Comparison of ENCODE assay signal across 21 cellular contexts in the genomic region with DNA sequence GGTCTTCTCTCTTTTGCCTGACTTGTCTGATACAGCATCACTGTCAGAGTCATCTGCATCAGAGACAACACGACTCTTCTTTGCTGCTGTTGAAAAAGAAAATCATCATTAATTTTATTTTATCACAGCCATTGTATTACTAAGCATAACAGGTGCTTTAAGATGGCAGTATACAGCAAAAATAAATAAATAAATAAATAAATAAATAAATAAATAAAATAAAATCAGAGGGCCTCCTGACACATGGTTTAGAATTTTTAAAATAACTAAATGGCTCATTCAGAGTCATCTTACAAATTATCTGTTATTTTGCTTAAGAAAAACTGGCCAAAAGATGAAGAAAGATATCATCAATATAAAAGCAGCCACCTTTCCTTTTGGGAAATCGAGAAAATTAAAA. TPM values are rescaled to one million over a fixed set of nuclear protein-coding genes. Genes with fewer than 3 reads are reported as not detected.
DNase-seq lines count a peak whose midpoint lies in the region; ATAC-seq and TF ChIP-seq lines count a peak whose summit lies in the region.
"Had no signal": no experiment of that assay in that cellular context is flagged by ENCODE, and none has a peak within 500 bp of the region (broad histone marks: within the 10 kb centered on the region; RNA-seq: fewer than 3 reads in every experiment).

No MANE protein-coding gene starts in this region.

- no peak for TF ChIP-seq CTCF in CD8-positive, alpha-beta T cell (IDR thresholded peaks at IDR 0.05)

- no peak overlapping the region for H3K4me3 ChIP-seq in CD8-positive, alpha-beta T cell (ENCODE audit: low read depth, low read length)
- H3K4me3 ChIP-seq: BLaER1 had no signal

- no peak overlapping the region for H3K4me3 Mint-ChIP-seq in activated naive CD4-positive, alpha-beta T cell treated with anti-CD3 and anti-CD28 coated beads, Interleukin-2, amount 50 U/mL, for 24 hours
- H3K4me3 Mint-ChIP-seq in activated naive CD4-positive, alpha-beta T cell treated with anti-CD3 and anti-CD28 coated beads, Interleukin-2, amount 10 ng/mL, durations not matched to agents 7 days and 5 days, result no peak overlapping the region
- no peak overlapping the region for H3K4me3 Mint-ChIP-seq in CD8-positive, alpha-beta T cell
- H3K4me3 Mint-ChIP-seq in effector memory CD8-positive, alpha-beta T cell, result no peak overlapping the region
- no peak overlapping the region for H3K4me3 Mint-ChIP-seq in stimulated activated memory B cell treated with anti-CD40 and anti-IgM and Interleukin-4, amounts not matched to agents 10 μg/mL and 1 μg/mL and 100 μg/mL, for 72 hours
- H3K4me3 Mint-ChIP-seq: H9, IgD-negative memory B cell had no signal

- H3K36me3 Mint-ChIP-seq in activated naive CD4-positive, alpha-beta T cell treated with anti-CD3 and anti-CD28 coated beads, Interleukin-2, amount 50 U/mL, for 24 hours, result peaks cover 34% of the 10 kb centered on the region
- H3K36me3 Mint-ChIP-seq in activated naive CD4-positive, alpha-beta T cell treated with anti-CD3 and anti-CD28 coated beads, Interleukin-2, amount 10 ng/mL, durations not matched to agents 7 days and 5 days, result peaks cover 63% of the 10 kb centered on the region
- peaks cover 84% of the 10 kb centered on the region for H3K36me3 Mint-ChIP-seq in CD8-positive, alpha-beta T cell
- H3K36me3 Mint-ChIP-seq in effector memory CD8-positive, alpha-beta T cell (ENCODE audit: insufficient read depth), result peaks cover 71% of the 10 kb centered on the region
- H3K36me3 Mint-ChIP-seq in stimulated activated memory B cell treated with anti-CD40 and anti-IgM and Interleukin-4, amounts not matched to agents 10 μg/mL and 1 μg/mL and 100 μg/mL, for 72 hours, result peaks cover 65% of the 10 kb centered on the region

- POLR2A ChIA-PET in CD8-positive, alpha-beta T cell (lab: Charles Lee), result no interaction called here

- no peak overlapping the region for H3K27ac ChIP-seq in CD8-positive, alpha-beta T cell (ENCODE audit: low read depth, low read length)
- H3K27ac ChIP-seq: BLaER1, HL-60 had no signal

- no peaks in the 10 kb centered on the region for H3K9me3 Mint-ChIP-seq in activated naive CD4-positive, alpha-beta T cell treated with anti-CD3 and anti-CD28 coated beads, Interleukin-2, amount 50 U/mL, for 24 hours
- no peaks in the 10 kb centered on the region for H3K9me3 Mint-ChIP-seq in activated naive CD4-positive, alpha-beta T cell treated with anti-CD3 and anti-CD28 coated beads, Interleukin-2, amount 10 ng/mL, durations not matched to agents 7 days and 5 days
- H3K9me3 Mint-ChIP-seq in CD8-positive, alpha-beta T cell, result no peaks in the 10 kb centered on the region
- no peaks in the 10 kb centered on the region for H3K9me3 Mint-ChIP-seq in effector memory CD8-positive, alpha-beta T cell
- no peaks in the 10 kb centered on the region for H3K9me3 Mint-ChIP-seq in stimulated activated memory B cell treated with anti-CD40 and anti-IgM and Interleukin-4, amounts not matched to agents 10 μg/mL and 1 μg/mL and 100 μg/mL, for 72 hours
- H3K9me3 Mint-ChIP-seq: H9, IgD-negative memory B cell had no signal

- intact Hi-C loops in CD8-positive, alpha-beta T cell (cut with DNase I, micrococcal nuclease), result no loop called here

- DNase-seq in activated naive CD4-positive, alpha-beta T cell treated with anti-CD3 and anti-CD28 coated beads, Interleukin-2, amount 10 ng/mL, durations not matched to agents 7 days and 5 days, result no peak
- DNase-seq in CD8-positive, alpha-beta T cell, result no peak
- DNase-seq in effector memory CD8-positive, alpha-beta T cell, result no peak
- no peak for DNase-seq in HuH-7 (ENCODE audit: low spot score)
- DNase-seq: COR-L47, DMS153, GF-D8, H9, Karpas-422, NCI-H1417 treated with DMSO at 0.1 percent for 48 hours, NCI-H1930, NCI-H226, NCI-H524, SHP77 had no signal

- no peak for ATAC-seq in CD8-positive, alpha-beta T cell
- ATAC-seq in effector memory CD8-positive, alpha-beta T cell (replicated peaks), result no peak
- ATAC-seq in stimulated activated memory B cell treated with anti-CD40 and anti-IgM and Interleukin-4, amounts not matched to agents 10 μg/mL and 1 μg/mL and 100 μg/mL, for 72 hours, result no peak
- ATAC-seq in HG02973 (IDR thresholded peaks at IDR 0.05; ENCODE audit: unreplicated experiment), result no peak

- H3K9me3 ChIP-seq in CD8-positive, alpha-beta T cell (ENCODE audit: low read length), result no peaks in the 10 kb centered on the region
- H3K9me3 ChIP-seq: BLaER1 had no signal

- H3K4me1 ChIP-seq in CD8-positive, alpha-beta T cell (ENCODE audit: insufficient read depth, low read length), result no peaks in the 10 kb centered on the region

- H3K36me3 ChIP-seq in CD8-positive, alpha-beta T cell (ENCODE audit: insufficient read depth, low read length), result peaks cover 45% of the 10 kb centered on the region

- CTCF ChIA-PET in activated naive CD4-positive, alpha-beta T cell treated with anti-CD3 and anti-CD28 coated beads, Interleukin-2, amount 10 ng/mL, durations not matched to agents 7 days and 5 days (lab: Charles Lee), result no interaction called here
- CTCF ChIA-PET in CD8-positive, alpha-beta T cell (lab: Charles Lee), result no interaction called here

- peak overlapping the region; percentile 42 for H3K27ac Mint-ChIP-seq in activated naive CD4-positive, alpha-beta T cell treated with anti-CD3 and anti-CD28 coated beads, Interleukin-2, amount 50 U/mL, for 24 hours
- H3K27ac Mint-ChIP-seq in activated naive CD4-positive, alpha-beta T cell treated with anti-CD3 and anti-CD28 coated beads, Interleukin-2, amount 10 ng/mL, durations not matched to agents 7 days and 5 days, result no peak overlapping the region
- H3K27ac Mint-ChIP-seq in CD8-positive, alpha-beta T cell, result peak overlapping the region; percentile 30
- peak overlapping the region; percentile 76 to 90 for H3K27ac Mint-ChIP-seq in effector memory CD8-positive, alpha-beta T cell
- H3K27ac Mint-ChIP-seq in stimulated activated memory B cell treated with anti-CD40 and anti-IgM and Interleukin-4, amounts not matched to agents 10 μg/mL and 1 μg/mL and 100 μg/mL, for 72 hours, result peak overlapping the region; percentile 73
- H3K27ac Mint-ChIP-seq: H9 had no signal

- H3K4me1 Mint-ChIP-seq in activated naive CD4-positive, alpha-beta T cell treated with anti-CD3 and anti-CD28 coated beads, Interleukin-2, amount 50 U/mL, for 24 hours, result peaks cover 39% of the 10 kb centered on the region
- H3K4me1 Mint-ChIP-seq in activated naive CD4-positive, alpha-beta T cell treated with anti-CD3 and anti-CD28 coated beads, Interleukin-2, amount 10 ng/mL, durations not matched to agents 7 days and 5 days, result peaks cover 8% of the 10 kb centered on the region
- H3K4me1 Mint-ChIP-seq in CD8-positive, alpha-beta T cell (ENCODE audit: low read depth), result peaks cover 26% of the 10 kb centered on the region
- H3K4me1 Mint-ChIP-seq in effector memory CD8-positive, alpha-beta T cell (ENCODE audit: low read depth in 2 of 2), result peaks cover 10 to 15% of the 10 kb centered on the region in 2 donors
- peaks cover 15% of the 10 kb centered on the region for H3K4me1 Mint-ChIP-seq in stimulated activated memory B cell treated with anti-CD40 and anti-IgM and Interleukin-4, amounts not matched to agents 10 μg/mL and 1 μg/mL and 100 μg/mL, for 72 hours

- no peaks in the 10 kb centered on the region for H3K27me3 ChIP-seq in CD8-positive, alpha-beta T cell (ENCODE audit: insufficient read depth, low read length)
- H3K27me3 ChIP-seq: BLaER1 had no signal

- H3K27me3 Mint-ChIP-seq in activated naive CD4-positive, alpha-beta T cell treated with anti-CD3 and anti-CD28 coated beads, Interleukin-2, amount 50 U/mL, for 24 hours, result no peaks in the 10 kb centered on the region
- H3K27me3 Mint-ChIP-seq in activated naive CD4-positive, alpha-beta T cell treated with anti-CD3 and anti-CD28 coated beads, Interleukin-2, amount 10 ng/mL, durations not matched to agents 7 days and 5 days, result no peaks in the 10 kb centered on the region
- H3K27me3 Mint-ChIP-seq in CD8-positive, alpha-beta T cell (ENCODE audit: low read depth), result no peaks in the 10 kb centered on the region
- H3K27me3 Mint-ChIP-seq in effector memory CD8-positive, alpha-beta T cell, result no peaks in the 10 kb centered on the region
- H3K27me3 Mint-ChIP-seq in stimulated activated memory B cell treated with anti-CD40 and anti-IgM and Interleukin-4, amounts not matched to agents 10 μg/mL and 1 μg/mL and 100 μg/mL, for 72 hours, result no peaks in the 10 kb centered on the region
- H3K27me3 Mint-ChIP-seq: IgD-negative memory B cell had no signal

RNA-seq across cellular contexts. Expression of gene IWS1, which starts 22.8 kb away (rescaled TPM):
- 10 to 100 TPM; 30.4 to 33.4 TPM for total RNA-seq in CD8-positive, alpha-beta T cell

RNA-seq across cellular contexts. Expression of gene MYO7B, which starts 32.0 kb away (rescaled TPM):
- under 1 TPM; 0.25 to 0.33 TPM for total RNA-seq in CD8-positive, alpha-beta T cell
- total RNA-seq: H9, MCF 10A had no signal
